In genomic region chr3:155859859-155860258, GRCh38 we compare ENCODE assay signal across 9 cellular contexts. TPM values are rescaled to one million over a fixed set of nuclear protein-coding genes. Genes with fewer than 3 reads are reported as not detected.
A peak's percentile ranks its signal among the peaks of the same experiment; 100 is the strongest.
DNase-seq lines count a peak whose midpoint lies in the region; ATAC-seq, FAIRE-seq and TF ChIP-seq lines count a peak whose summit lies in the region.
"Had no signal": no experiment of that assay in that cellular context is flagged by ENCODE, and none has a peak within 500 bp of the region (broad histone marks: within the 10 kb centered on the region; RNA-seq: fewer than 3 reads in every experiment).

No MANE protein-coding gene starts in this region.

- no TSS peak for BruUV-seq in HCT116 (replicated peaks; lab: Mats Ljungman, UMichigan)
- no TSS peak for BruUV-seq in HepG2 (replicated peaks; lab: Mats Ljungman, UMichigan)

- POLR2A ChIA-PET in HCT116 (lab: Charles Lee) (no interaction called here), HepG2 (lab: Yijun Ruan, JAX) (no interaction called here)

- H3K36me3 ChIP-seq in HCT116 (ENCODE audit: control insufficient read depth in 1 of 2, insufficient read depth in 2 of 2, low read length in 2 of 2) = no peaks in the 10 kb centered on the region
- no peaks in the 10 kb centered on the region for H3K36me3 ChIP-seq in HepG2 (replicated peaks in 1 of 2; ENCODE audit: control insufficient read depth in 1 of 2, insufficient read depth in 2 of 2, low read length in 2 of 2)
- H3K36me3 ChIP-seq in aorta (ENCODE audit: control insufficient read depth in 1 of 2, insufficient read depth in 2 of 2, low read length in 1 of 2) = no peaks in the 10 kb centered on the region

- WGBS in HepG2 (ENCODE audit: low lambda C conversion rate) = 2% methylated on average over 2 of the region's 2 CpGs
- WGBS in aorta, 2 donors = 4 to 5% methylated on average over 2 of the region's 2 CpGs

- H4K20me1 ChIP-seq in HCT116 (ENCODE audit: insufficient read depth) = no peaks in the 10 kb centered on the region
- H4K20me1 ChIP-seq in HepG2 (ENCODE audit: insufficient read depth, low read length) = no peaks in the 10 kb centered on the region

- in situ Hi-C loops in HepG2 (cut with HindIII; ENCODE audit: extremely low pct_ligation_motif_present, low pct_unique_long_range_greater_than_20kb) = loop anchor here (5.0 to 10.0 kb wide), 3 partner anchors 53 to 505 kb away; partner anchors contain the start of genes C3orf33 and PLCH1

- TF ChIP-seq CTCF in HCT116 (IDR thresholded peaks at IDR 0.05 in 2 of 3, conservative IDR thresholded peaks at IDR 0.05 in 1 of 3; ENCODE audit: borderline replicate concordance in 1 of 3, insufficient read depth in 1 of 3, low read depth in 2 of 3, low read length in 2 of 3) (peak; percentile 5 to 51 (median 38); a peak in 4 of 6 replicates), HepG2 (CRISPR knock-in tag; IDR thresholded peaks at IDR 0.05) (peak; percentile 54)

- H3K4me3 ChIP-seq in HCT116 (replicated peaks in 1 of 2; ENCODE audit: low read depth in 1 of 2, low read length in 2 of 2) (no peak overlapping the region), HepG2 (replicated peaks in 1 of 3; ENCODE audit: insufficient read depth in 1 of 3, low read depth in 2 of 3, low read length in 3 of 3) (peak overlapping the region in 2 of 3 experiments; percentile 29 to 42; a peak in 3 of 6 replicates), aorta (ENCODE audit: low read length in 2 of 2) (no peak overlapping the region)

- intact Hi-C loops in HCT116 (cut with micrococcal nuclease) (no loop called here), HepG2 (cut with micrococcal nuclease; ENCODE audit: unreplicated experiment) (loop anchor here (10.0 kb wide), 2 partner anchors 475 to 505 kb away; no protein-coding TSS in a partner anchor), aorta (cut with DNase I) (loop anchor here (10.0 kb wide), 2 partner anchors 55 to 1225 kb away; partner anchors contain the start of gene C3orf33 (in 1 of the 2))

- DNase-seq in GM03348 (ENCODE audit: low spot score) (peak; percentile 40), HCT116 (ENCODE audit: low read depth, low spot score) (no peak), RPMI7951 (ENCODE audit: low read depth) (peak; percentile 40), HepG2 (ENCODE audit: low spot score) (peak; percentile 44), aorta (no peak), UCSD-AML1 (lab: John Stamatoyannopoulos, UW; ENCODE audit: unreplicated experiment) (no peak), NCI-H2081 treated with DMSO at 0.1 percent for 48 hours (lab: John Stamatoyannopoulos, UW) (no peak)

- RAD21 ChIA-PET in HCT116 (lab: Charles Lee; ENCODE audit: low non-redundant PET in 1 of 2, low total read pairs in 2 of 2, uncharacterized antibody in 2 of 2, unreplicated experiment in 2 of 2) = no interaction called here

- no peak for FAIRE-seq in HepG2 (lab: Jason Lieb, UNC)

- H3K27me3 ChIP-seq in HCT116 (ENCODE audit: insufficient read depth, low read length) = no peaks in the 10 kb centered on the region
- no peaks in the 10 kb centered on the region for H3K27me3 ChIP-seq in HepG2 (ENCODE audit: control insufficient read depth in 1 of 2, insufficient read depth in 2 of 2, low read length in 2 of 2)
- H3K27me3 ChIP-seq in aorta (ENCODE audit: control insufficient read depth in 1 of 2, insufficient read depth in 2 of 2, low read length in 1 of 2) = no peaks in the 10 kb centered on the region

- H3K4me1 ChIP-seq in HCT116 (ENCODE audit: control insufficient read depth in 1 of 2, insufficient read depth in 2 of 2, low read length in 2 of 2) (peaks cover 4 to 16% of the 10 kb centered on the region in 2 experiments; a peak in 3 of 4 replicates), HepG2 (ENCODE audit: insufficient read depth, low read length) (peaks cover 28% of the 10 kb centered on the region), aorta (ENCODE audit: control insufficient read depth in 1 of 2, insufficient read depth in 2 of 2, low read length in 2 of 2) (no peaks in the 10 kb centered on the region)

- H3K79me2 ChIP-seq in HCT116 (ENCODE audit: insufficient read depth, low read length) (no peaks in the 10 kb centered on the region), HepG2 (ENCODE audit: insufficient read depth, low read length) (no peaks in the 10 kb centered on the region)

- peak; percentile 71 for ATAC-seq in HCT116
- peak; percentile 79 for ATAC-seq in HepG2
- no peak for ATAC-seq in aorta (ENCODE audit: low FRiP score)
- ATAC-seq in GM18505 (IDR thresholded peaks at IDR 0.05; ENCODE audit: unreplicated experiment) = no peak

- peak overlapping the region; percentile 62 for H2AFZ ChIP-seq in HCT116 (ENCODE audit: low read depth, low read length, poor library complexity, severe bottlenecking)
- H2AFZ ChIP-seq in HepG2 (ENCODE audit: low read length) = no peak overlapping the region

- no peaks in the 10 kb centered on the region for H3K9me3 ChIP-seq in HCT116 (ENCODE audit: control insufficient read depth in 1 of 2, insufficient read depth in 1 of 2, low read depth in 1 of 2, low read length in 2 of 2)
- H3K9me3 ChIP-seq in HepG2 (ENCODE audit: low read length) = no peaks in the 10 kb centered on the region
- no peaks in the 10 kb centered on the region for H3K9me3 ChIP-seq in aorta (ENCODE audit: control insufficient read depth, low read length)

- no peak overlapping the region for H3K27ac ChIP-seq in HCT116 (ENCODE audit: low read depth, low read length)
- H3K27ac ChIP-seq in HepG2 (ENCODE audit: extremely low read length, insufficient read depth, low read length) = no peak overlapping the region
- no peak overlapping the region for H3K27ac ChIP-seq in aorta (ENCODE audit: low read depth in 1 of 2, low read length in 2 of 2)
- H3K27ac ChIP-seq: epithelial cell of prostate had no signal

- H3K4me2 ChIP-seq in HCT116 (ENCODE audit: low read length) = no peak overlapping the region
- H3K4me2 ChIP-seq in HepG2 (ENCODE audit: low read depth, low read length) = peak overlapping the region; percentile 70

- TF ChIP-seq EP300 in HepG2 (IDR thresholded peaks at IDR 0.05; ENCODE audit: low read depth in 2 of 2, low read length in 2 of 2) (no peak), HepG2 (CRISPR knock-in tag; IDR thresholded peaks at IDR 0.05; ENCODE audit: borderline replicate concordance) (no peak)

- TF ChIP-seq RAD21 in HCT116 (IDR thresholded peaks at IDR 0.05; ENCODE audit: low read depth) (peak; percentile 67), HepG2 (CRISPR knock-in tag; IDR thresholded peaks at IDR 0.05) (no peak)

- H3K9ac ChIP-seq in HCT116 (ENCODE audit: low read length) (no peak overlapping the region), HepG2 (ENCODE audit: insufficient read depth, low read depth, low read length) (peak overlapping the region; percentile 21; the same call in 1 of the 2 replicates)

- no peaks in the 10 kb centered on the region for H3K9me2 ChIP-seq in HCT116 (ENCODE audit: insufficient read depth)

- no peak for TF ChIP-seq POLR2A in HCT116 (IDR thresholded peaks at IDR 0.05; ENCODE audit: borderline replicate concordance, extremely low read depth, insufficient read depth, insufficient read length)
- TF ChIP-seq POLR2A in HepG2 (IDR thresholded peaks at IDR 0.05; ENCODE audit: insufficient read depth in 1 of 2, low read depth in 2 of 2, low read length in 2 of 2) = no peak
- TF ChIP-seq POLR2A in GM18505 (IDR thresholded peaks at IDR 0.05; ENCODE audit: borderline replicate concordance, extremely low read depth, insufficient read depth, insufficient read length) = no peak

- CTCF ChIA-PET in HCT116 (lab: Charles Lee) (no interaction called here), HepG2 (lab: Yijun Ruan, JAX; ENCODE audit: low intra/inter-chr PET ratio, low total read pairs) (interaction anchor here (1.3 kb wide), 1 partner anchor 107 kb away, joined by 4 read pairs; no protein-coding TSS in a partner anchor)

RNA-seq across cellular contexts. Expression of gene SLC33A1, which starts 5.6 kb away (rescaled TPM):
- total RNA-seq in HCT116 (2021; ENCODE audit: unreplicated experiment) = 23.3 TPM
- 11.8 and 13.4 TPM in 2 replicates for polyA plus RNA-seq in HCT116 (2012)
- total RNA-seq in RPMI7951 (2014; rRNA removed; shearing (Covaris generic)) = 32.8 and 45.4 TPM in 2 replicates
- 23.2 and 32.1 TPM in 2 replicates for total RNA-seq in HepG2 (2016; rRNA removed; fragmentation: Illumina TruSeq; extraction: Trizol)
- total RNA-seq in HepG2 (2016; cell fraction: cytosol; rRNA removed; fragmentation: Illumina TruSeq; extraction: Trizol; ENCODE audit: low read depth) = 15.0 and 15.7 TPM in 2 replicates
- total RNA-seq in HepG2 (2016; cell fraction: insoluble cytoplasmic fraction; rRNA removed; fragmentation: Illumina TruSeq; extraction: Trizol) = 20.0 and 30.4 TPM in 2 replicates
- 13.4 and 14.1 TPM in 2 replicates for total RNA-seq in HepG2 (2016; cell fraction: membrane; rRNA removed; fragmentation: Illumina TruSeq; extraction: Trizol)
- 34.2 and 38.9 TPM in 2 replicates for total RNA-seq in HepG2 (2016; cell fraction: nucleus; rRNA removed; fragmentation: Illumina TruSeq; extraction: Trizol)
- polyA plus RNA-seq in HepG2 (2011; rRNA removed) = 20.0 and 22.8 TPM in 2 replicates
- polyA plus RNA-seq in HepG2 (2011; cell fraction: cytosol; rRNA removed) = 13.2 and 17.0 TPM in 2 replicates
- 23.1 and 27.5 TPM in 2 replicates for polyA plus RNA-seq in HepG2 (2011; cell fraction: nucleus; rRNA removed)
- 19.9 and 20.4 TPM in 2 replicates for polyA plus RNA-seq in HepG2 (2012)
- 1.7 and 1.8 TPM in 2 replicates for polyA plus RNA-seq in HepG2 (2016; cell fraction: cytosol; fragmentation: Illumina TruSeq; extraction: Trizol; ENCODE audit: low read depth)
- 12.8 and 13.1 TPM in 2 replicates for polyA plus RNA-seq in HepG2 (2016; cell fraction: insoluble cytoplasmic fraction; fragmentation: Illumina TruSeq; extraction: Trizol; ENCODE audit: low read depth)
- polyA plus RNA-seq in HepG2 (2016; cell fraction: membrane; fragmentation: Illumina TruSeq; extraction: Trizol; ENCODE audit: low read depth) = 3.7 and 4.3 TPM in 2 replicates
- 31.5 and 32.2 TPM in 2 replicates for polyA plus RNA-seq in HepG2 (2016; cell fraction: nucleus; fragmentation: Illumina TruSeq; extraction: Trizol; ENCODE audit: insufficient read depth, low read depth)
- polyA minus RNA-seq in HepG2 (2011; rRNA and poly(A)+ RNA removed; ENCODE audit: low replicate concordance) = 35.3 and 36.9 TPM in 2 replicates
- polyA minus RNA-seq in HepG2 (2011; cell fraction: cytosol; rRNA and poly(A)+ RNA removed) = 26.3 and 34.0 TPM in 2 replicates
- 37.9 and 43.0 TPM in 2 replicates for polyA minus RNA-seq in HepG2 (2011; cell fraction: nucleus; rRNA and poly(A)+ RNA removed)
- total RNA-seq in aorta = 10 to 100 TPM; 27.1 to 28.5 TPM
- 10 to 100 TPM in 1 of 2 donors, 1 to 10 TPM in 1; 3.4 to 13.4 TPM for polyA plus RNA-seq in aorta

RNA-seq across cellular contexts. Expression of gene GMPS, which starts 10.6 kb away (rescaled TPM):
- total RNA-seq in HCT116 (2021; ENCODE audit: unreplicated experiment) = 119 TPM
- polyA plus RNA-seq in HCT116 (2012) = 51.3 and 71.1 TPM in 2 replicates
- 58.1 and 89.0 TPM in 2 replicates for total RNA-seq in RPMI7951 (2014; rRNA removed; shearing (Covaris generic))
- 85.5 and 133 TPM in 2 replicates for total RNA-seq in HepG2 (2016; rRNA removed; fragmentation: Illumina TruSeq; extraction: Trizol)
- 54.1 and 60.2 TPM in 2 replicates for total RNA-seq in HepG2 (2016; cell fraction: cytosol; rRNA removed; fragmentation: Illumina TruSeq; extraction: Trizol; ENCODE audit: low read depth)
- 89.1 and 121 TPM in 2 replicates for total RNA-seq in HepG2 (2016; cell fraction: insoluble cytoplasmic fraction; rRNA removed; fragmentation: Illumina TruSeq; extraction: Trizol)
- 47.1 and 60.6 TPM in 2 replicates for total RNA-seq in HepG2 (2016; cell fraction: membrane; rRNA removed; fragmentation: Illumina TruSeq; extraction: Trizol)
- total RNA-seq in HepG2 (2016; cell fraction: nucleus; rRNA removed; fragmentation: Illumina TruSeq; extraction: Trizol) = 40.1 and 41.2 TPM in 2 replicates
- polyA plus RNA-seq in HepG2 (2011; rRNA removed) = 19.7 and 29.6 TPM in 2 replicates
- polyA plus RNA-seq in HepG2 (2011; cell fraction: cytosol; rRNA removed) = 15.9 and 27.6 TPM in 2 replicates
- 6.9 and 9.6 TPM in 2 replicates for polyA plus RNA-seq in HepG2 (2011; cell fraction: nucleus; rRNA removed)
- 60.1 and 74.6 TPM in 2 replicates for polyA plus RNA-seq in HepG2 (2012)
- polyA plus RNA-seq in HepG2 (2016; cell fraction: cytosol; fragmentation: Illumina TruSeq; extraction: Trizol; ENCODE audit: low read depth) = 13.3 and 16.3 TPM in 2 replicates
- 109 and 115 TPM in 2 replicates for polyA plus RNA-seq in HepG2 (2016; cell fraction: insoluble cytoplasmic fraction; fragmentation: Illumina TruSeq; extraction: Trizol; ENCODE audit: low read depth)
- polyA plus RNA-seq in HepG2 (2016; cell fraction: membrane; fragmentation: Illumina TruSeq; extraction: Trizol; ENCODE audit: low read depth) = 23.2 and 29.1 TPM in 2 replicates
- 38.4 and 47.1 TPM in 2 replicates for polyA plus RNA-seq in HepG2 (2016; cell fraction: nucleus; fragmentation: Illumina TruSeq; extraction: Trizol; ENCODE audit: insufficient read depth, low read depth)
- 18.8 and 66.2 TPM in 2 replicates for polyA minus RNA-seq in HepG2 (2011; rRNA and poly(A)+ RNA removed; ENCODE audit: low replicate concordance)
- polyA minus RNA-seq in HepG2 (2011; cell fraction: cytosol; rRNA and poly(A)+ RNA removed) = 42.1 and 54.6 TPM in 2 replicates
- polyA minus RNA-seq in HepG2 (2011; cell fraction: nucleus; rRNA and poly(A)+ RNA removed) = 24.3 and 28.3 TPM in 2 replicates
- total RNA-seq in aorta = 10 to 100 TPM; 40.2 to 43.2 TPM
- 10 to 100 TPM; 14.9 to 21.8 TPM for polyA plus RNA-seq in aorta

RNA-seq across cellular contexts. Expression of gene C3orf33, which starts 53.8 kb away (rescaled TPM):
- 4.7 TPM for total RNA-seq in HCT116 (2021; ENCODE audit: unreplicated experiment)
- polyA plus RNA-seq in HCT116 (2012) = 1.7 and 2.5 TPM in 2 replicates
- total RNA-seq in RPMI7951 (2014; rRNA removed; shearing (Covaris generic)) = 0.68 and 1.3 TPM in 2 replicates
- 8.2 and 12.6 TPM in 2 replicates for total RNA-seq in HepG2 (2016; rRNA removed; fragmentation: Illumina TruSeq; extraction: Trizol)
- total RNA-seq in HepG2 (2016; cell fraction: cytosol; rRNA removed; fragmentation: Illumina TruSeq; extraction: Trizol; ENCODE audit: low read depth) = 3.1 and 3.4 TPM in 2 replicates
- total RNA-seq in HepG2 (2016; cell fraction: insoluble cytoplasmic fraction; rRNA removed; fragmentation: Illumina TruSeq; extraction: Trizol) = 7.7 and 10.9 TPM in 2 replicates
- 5.6 TPM in 2 replicates for total RNA-seq in HepG2 (2016; cell fraction: membrane; rRNA removed; fragmentation: Illumina TruSeq; extraction: Trizol)
- 9.8 and 9.9 TPM in 2 replicates for total RNA-seq in HepG2 (2016; cell fraction: nucleus; rRNA removed; fragmentation: Illumina TruSeq; extraction: Trizol)
- polyA plus RNA-seq in HepG2 (2011; rRNA removed) = 8.7 and 9.2 TPM in 2 replicates
- 6.4 and 11.5 TPM in 2 replicates for polyA plus RNA-seq in HepG2 (2011; cell fraction: cytosol; rRNA removed)
- 1.3 and 3.3 TPM in 2 replicates for polyA plus RNA-seq in HepG2 (2011; cell fraction: nucleus; rRNA removed)
- 8.3 and 11.4 TPM in 2 replicates for polyA plus RNA-seq in HepG2 (2012)
- polyA plus RNA-seq in HepG2 (2016; cell fraction: cytosol; fragmentation: Illumina TruSeq; extraction: Trizol; ENCODE audit: low read depth) = 1.7 and 1.9 TPM in 2 replicates
- 8.0 and 11.1 TPM in 2 replicates for polyA plus RNA-seq in HepG2 (2016; cell fraction: insoluble cytoplasmic fraction; fragmentation: Illumina TruSeq; extraction: Trizol; ENCODE audit: low read depth)
- polyA plus RNA-seq in HepG2 (2016; cell fraction: membrane; fragmentation: Illumina TruSeq; extraction: Trizol; ENCODE audit: low read depth) = 3.3 and 3.9 TPM in 2 replicates
- 18.2 and 19.4 TPM in 2 replicates for polyA plus RNA-seq in HepG2 (2016; cell fraction: nucleus; fragmentation: Illumina TruSeq; extraction: Trizol; ENCODE audit: insufficient read depth, low read depth)
- polyA minus RNA-seq in HepG2 (2011; rRNA and poly(A)+ RNA removed; ENCODE audit: low replicate concordance) = 1.6 and 2.0 TPM in 2 replicates
- 3.7 and 5.0 TPM in 2 replicates for polyA minus RNA-seq in HepG2 (2011; cell fraction: cytosol; rRNA and poly(A)+ RNA removed)
- polyA minus RNA-seq in HepG2 (2011; cell fraction: nucleus; rRNA and poly(A)+ RNA removed) = 2.2 and 3.5 TPM in 2 replicates
- total RNA-seq in aorta = 1 to 10 TPM; 1.9 to 2.2 TPM
- polyA plus RNA-seq in aorta = 1 to 10 TPM in 1 of 2 donors, under 1 TPM in 1; 0.50 to 5.2 TPM

Comparison
In these comparisons a context has a peak if more than half of its experiments do, and no peak if none do; other contexts are left out.
1. DNase-seq: peak in GM03348 (single experiment), RPMI7951 (single experiment) and HepG2 (single experiment); none in HCT116 (single experiment), aorta (0 of 2), UCSD-AML1 (single experiment) and NCI-H2081 treated with DMSO at 0.1 percent for 48 hours (single experiment).
2. ATAC-seq: peak in HCT116 (single experiment) and HepG2 (single experiment); none in aorta (single experiment) and GM18505 (single experiment).
3. H3K4me3 ChIP-seq: peak in HepG2 (2 of 3); none in HCT116 (0 of 2) and aorta (0 of 2).